ENCODE assay signal across 1 cellular context in genomic region chr12:113601656-113602263, GRCh38.
TF ChIP-seq lines count a peak whose summit lies in the region.

No MANE protein-coding gene starts in this region.

TF ChIP-seq in liver, 16 proteins besides CTCF, POLR2A, EP300 and RAD21:
- TF ChIP-seq REST (IDR thresholded peaks at IDR 0.05) (peak; percentile 95), HNF4A (conservative IDR thresholded peaks at IDR 0.05) (no peak)
TF ChIP-seq in liver: peak in this region for 1.
